In the genomic region with DNA sequence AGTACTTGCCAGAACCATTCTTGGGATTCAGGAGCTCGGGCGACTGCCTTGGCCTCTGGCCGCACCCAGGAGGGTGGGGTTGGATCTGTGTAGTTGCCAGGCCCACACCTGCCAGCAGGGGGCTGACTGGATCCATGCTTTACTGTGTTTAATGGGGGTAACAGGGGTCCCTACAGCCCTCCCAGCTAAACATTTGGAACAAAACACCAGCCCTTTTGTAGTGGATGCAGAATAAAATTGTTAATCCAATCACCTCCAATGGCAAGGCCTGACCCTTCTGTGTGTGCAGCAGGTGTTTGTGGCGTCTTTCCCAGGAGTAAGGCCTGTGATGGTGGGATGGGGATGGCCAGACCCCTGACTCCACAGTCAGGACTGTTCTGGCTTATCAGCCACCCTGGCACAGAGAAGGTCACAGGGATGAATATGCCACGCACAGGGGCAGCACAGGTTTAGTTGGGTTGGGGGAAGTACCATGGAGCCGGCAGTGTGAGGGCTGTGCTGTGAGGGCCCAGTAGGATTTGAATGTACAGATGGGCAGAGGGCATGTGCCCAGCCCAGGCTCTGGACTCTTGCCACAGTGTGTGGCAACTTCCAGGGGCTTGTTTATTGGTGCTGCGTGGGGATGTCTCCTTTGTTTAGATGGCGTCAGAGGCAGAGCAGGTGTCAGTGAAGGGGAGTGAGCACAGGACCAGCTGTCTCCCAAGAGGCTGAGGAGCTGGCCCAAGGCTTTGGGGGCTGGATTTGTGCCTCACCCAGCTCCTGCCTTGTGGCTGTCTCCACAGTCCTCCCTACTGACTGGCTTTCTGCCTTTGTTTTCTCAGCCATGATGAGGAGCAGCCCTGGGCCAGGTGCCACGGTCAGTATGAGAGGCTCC, we compare ENCODE assay signal across 8 cellular contexts. TPM values are rescaled to one million over a fixed set of nuclear protein-coding genes. Genes with fewer than 3 reads are reported as not detected.
DNase-seq lines count a peak whose midpoint lies in the region; ATAC-seq and TF ChIP-seq lines count a peak whose summit lies in the region.

No MANE protein-coding gene starts in this region.

- H3K4me2 ChIP-seq in fibroblast of lung (ENCODE audit: extremely low read depth, insufficient read depth, low read length) = no peak overlapping the region
- H3K4me2 ChIP-seq in neural cell (ENCODE audit: low read length) = no peak overlapping the region

- H3K9me2 ChIP-seq in neural cell (ENCODE audit: insufficient read depth, low read length) = no peaks in the 10 kb centered on the region

- peak; percentile 48 for TF ChIP-seq RAD21 in neural cell (conservative IDR thresholded peaks at IDR 0.05)

- peak; percentile 65 to 72 for TF ChIP-seq CTCF in fibroblast of lung (conservative IDR thresholded peaks at IDR 0.05 in 1 of 2, IDR thresholded peaks at IDR 0.05 in 1 of 2; ENCODE audit: low read depth in 1 of 2, low read length in 2 of 2)
- TF ChIP-seq CTCF in neural cell (IDR thresholded peaks at IDR 0.05; ENCODE audit: poor library complexity, severe bottlenecking) = peak; percentile 68

- no peak overlapping the region for H3K4me3 ChIP-seq in fibroblast of lung (replicated peaks in 1 of 4; ENCODE audit: control extremely low read depth in 1 of 4, insufficient read depth in 1 of 4, low read depth in 3 of 4, low read length in 4 of 4)
- H3K4me3 ChIP-seq in neural cell (ENCODE audit: low read length) = no peak overlapping the region

- H3K36me3 ChIP-seq in fibroblast of lung (ENCODE audit: control insufficient read depth, insufficient read depth, low read length) (peaks cover 42% of the 10 kb centered on the region), neural cell (ENCODE audit: insufficient read depth, low read length) (no peaks in the 10 kb centered on the region)

- DNase-seq in NCI-H1436 (lab: John Stamatoyannopoulos, UW) = peak; percentile 32
- DNase-seq in NCI-H1436 treated with DMSO at 0.1 percent for 48 hours (lab: John Stamatoyannopoulos, UW) = no peak
- DNase-seq in NCI-H2171 treated with DMSO at 0.1 percent for 48 hours (lab: John Stamatoyannopoulos, UW) = peak; percentile 89
- peak; percentile 73 to 74 for DNase-seq in activated T-cell treated with anti-CD3 and anti-CD28 coated beads, Interleukin-2, amount 50 U/mL, for 48 hours
- DNase-seq in fibroblast of lung (ENCODE audit: low read depth in 2 of 2) = peak; percentile 18 to 53

- H3K4me1 ChIP-seq in fibroblast of lung (ENCODE audit: control insufficient read depth, extremely low read depth, insufficient read depth, low read length) = peaks cover 7% of the 10 kb centered on the region

- H3K9ac ChIP-seq in fibroblast of lung (ENCODE audit: insufficient read depth, low read length) (no peak overlapping the region), neural cell (ENCODE audit: low read length) (no peak overlapping the region)

- peak overlapping the region; percentile 47 for H3K27ac ChIP-seq in fibroblast of lung (ENCODE audit: insufficient read depth, low read length)
- no peak overlapping the region for H3K27ac ChIP-seq in neural cell (ENCODE audit: low read length)

- H3K27me3 ChIP-seq in fibroblast of lung (ENCODE audit: control insufficient read depth, insufficient read depth, low read length) = no peaks in the 10 kb centered on the region
- no peaks in the 10 kb centered on the region for H3K27me3 ChIP-seq in neural cell (ENCODE audit: insufficient read depth, low read depth, low read length)

- H3K79me2 ChIP-seq in fibroblast of lung (ENCODE audit: control insufficient read depth, insufficient read depth, low read length) = no peaks in the 10 kb centered on the region
- H3K79me2 ChIP-seq in neural cell (replicated peaks; ENCODE audit: insufficient read depth, low read length) = no peaks in the 10 kb centered on the region

- TF ChIP-seq EP300 in neural cell (conservative IDR thresholded peaks at IDR 0.05; ENCODE audit: poor library complexity, severe bottlenecking) = no peak

- ATAC-seq in GM19467 (IDR thresholded peaks at IDR 0.05; ENCODE audit: unreplicated experiment) = no peak
- no peak for ATAC-seq in HG03565 (IDR thresholded peaks at IDR 0.05; ENCODE audit: unreplicated experiment)

- H2AFZ ChIP-seq in fibroblast of lung (ENCODE audit: low read length) = no peak overlapping the region
- H2AFZ ChIP-seq in neural cell (ENCODE audit: low read depth, low read length) = no peak overlapping the region

- H3F3A ChIP-seq in neural cell (ENCODE audit: insufficient read depth, low read length, poor library complexity, severe bottlenecking) = no peaks in the 10 kb centered on the region

- H4K20me1 ChIP-seq in fibroblast of lung (ENCODE audit: control insufficient read depth, extremely low read depth, insufficient read depth, low read length) (no peaks in the 10 kb centered on the region), neural cell (ENCODE audit: insufficient read depth) (no peaks in the 10 kb centered on the region)

- H3K9me3 ChIP-seq in fibroblast of lung (ENCODE audit: control insufficient read depth, insufficient read depth, low read depth, low read length) = no peaks in the 10 kb centered on the region
- no peaks in the 10 kb centered on the region for H3K9me3 ChIP-seq in neural cell (ENCODE audit: low read length)

TF ChIP-seq in neural cell, 6 proteins besides CTCF, POLR2A, EP300 and RAD21:
- TF ChIP-seq, protein P1, sequence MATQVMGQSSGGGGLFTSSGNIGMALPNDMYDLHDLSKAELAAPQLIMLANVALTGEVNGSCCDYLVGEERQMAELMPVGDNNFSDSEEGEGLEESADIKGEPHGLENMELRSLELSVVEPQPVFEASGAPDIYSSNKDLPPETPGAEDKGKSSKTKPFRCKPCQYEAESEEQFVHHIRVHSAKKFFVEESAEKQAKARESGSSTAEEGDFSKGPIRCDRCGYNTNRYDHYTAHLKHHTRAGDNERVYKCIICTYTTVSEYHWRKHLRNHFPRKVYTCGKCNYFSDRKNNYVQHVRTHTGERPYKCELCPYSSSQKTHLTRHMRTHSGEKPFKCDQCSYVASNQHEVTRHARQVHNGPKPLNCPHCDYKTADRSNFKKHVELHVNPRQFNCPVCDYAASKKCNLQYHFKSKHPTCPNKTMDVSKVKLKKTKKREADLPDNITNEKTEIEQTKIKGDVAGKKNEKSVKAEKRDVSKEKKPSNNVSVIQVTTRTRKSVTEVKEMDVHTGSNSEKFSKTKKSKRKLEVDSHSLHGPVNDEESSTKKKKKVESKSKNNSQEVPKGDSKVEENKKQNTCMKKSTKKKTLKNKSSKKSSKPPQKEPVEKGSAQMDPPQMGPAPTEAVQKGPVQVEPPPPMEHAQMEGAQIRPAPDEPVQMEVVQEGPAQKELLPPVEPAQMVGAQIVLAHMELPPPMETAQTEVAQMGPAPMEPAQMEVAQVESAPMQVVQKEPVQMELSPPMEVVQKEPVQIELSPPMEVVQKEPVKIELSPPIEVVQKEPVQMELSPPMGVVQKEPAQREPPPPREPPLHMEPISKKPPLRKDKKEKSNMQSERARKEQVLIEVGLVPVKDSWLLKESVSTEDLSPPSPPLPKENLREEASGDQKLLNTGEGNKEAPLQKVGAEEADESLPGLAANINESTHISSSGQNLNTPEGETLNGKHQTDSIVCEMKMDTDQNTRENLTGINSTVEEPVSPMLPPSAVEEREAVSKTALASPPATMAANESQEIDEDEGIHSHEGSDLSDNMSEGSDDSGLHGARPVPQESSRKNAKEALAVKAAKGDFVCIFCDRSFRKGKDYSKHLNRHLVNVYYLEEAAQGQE (IDR thresholded peaks at IDR 0.05; ENCODE audit: borderline replicate concordance) = no peak
- TF ChIP-seq SMC3 (conservative IDR thresholded peaks at IDR 0.05; ENCODE audit: poor library complexity) = peak; percentile 57

RNA-seq across cellular contexts. Expression of a gene that starts 22.2 kb away (rescaled TPM):
- total RNA-seq in fibroblast of lung = 42.1 and 76.6 TPM in 2 replicates
- polyA plus RNA-seq in fibroblast of lung = 26.2 and 27.4 TPM in 2 replicates
- 46.4 and 50.4 TPM in 2 replicates for polyA plus RNA-seq in fibroblast of lung (2012)
- polyA minus RNA-seq in fibroblast of lung (ENCODE audit: low replicate concordance) = 183 and 189 TPM in 2 replicates
- polyA plus RNA-seq in neural cell = 156 and 172 TPM in 2 replicates
- 111 and 142 TPM in 2 replicates for polyA minus RNA-seq in neural cell

RNA-seq across cellular contexts. Expression of a gene that starts 27.8 kb away (rescaled TPM):
- 18.0 and 23.1 TPM in 2 replicates for total RNA-seq in fibroblast of lung
- polyA plus RNA-seq in fibroblast of lung = 20.6 and 26.6 TPM in 2 replicates
- polyA plus RNA-seq in fibroblast of lung (2012) = 19.6 and 22.2 TPM in 2 replicates
- polyA minus RNA-seq in fibroblast of lung (ENCODE audit: low replicate concordance) = 59.4 and 70.1 TPM in 2 replicates
- polyA plus RNA-seq in neural cell = 31.9 TPM in 2 replicates
- 65.1 and 69.4 TPM in 2 replicates for polyA minus RNA-seq in neural cell

RNA-seq across cellular contexts. Expression of a gene that starts 32.8 kb away (rescaled TPM):
- 59.1 and 62.1 TPM in 2 replicates for total RNA-seq in fibroblast of lung
- polyA plus RNA-seq in fibroblast of lung = 35.9 and 40.5 TPM in 2 replicates
- polyA plus RNA-seq in fibroblast of lung (2012) = 32.4 and 32.9 TPM in 2 replicates
- 43.6 and 54.7 TPM in 2 replicates for polyA minus RNA-seq in fibroblast of lung (ENCODE audit: low replicate concordance)
- polyA plus RNA-seq in neural cell = 63.5 and 71.3 TPM in 2 replicates
- 65.4 and 77.4 TPM in 2 replicates for polyA minus RNA-seq in neural cell

RNA-seq across cellular contexts. Expression of a gene that starts 51.8 kb away (rescaled TPM):
- total RNA-seq in fibroblast of lung = 61.1 and 65.0 TPM in 2 replicates
- polyA plus RNA-seq in fibroblast of lung (80.3 and 112 TPM in 2 replicates), neural cell (79.1 and 112 TPM in 2 replicates)
- 59.8 and 89.6 TPM in 2 replicates for polyA plus RNA-seq in fibroblast of lung (2012)
- polyA minus RNA-seq in fibroblast of lung (ENCODE audit: low replicate concordance) (6.9 and 12.3 TPM in 2 replicates), neural cell (30.7 and 30.9 TPM in 2 replicates)
